Comparison of ENCODE assay signal across 12 cellular contexts in the genomic region with DNA sequence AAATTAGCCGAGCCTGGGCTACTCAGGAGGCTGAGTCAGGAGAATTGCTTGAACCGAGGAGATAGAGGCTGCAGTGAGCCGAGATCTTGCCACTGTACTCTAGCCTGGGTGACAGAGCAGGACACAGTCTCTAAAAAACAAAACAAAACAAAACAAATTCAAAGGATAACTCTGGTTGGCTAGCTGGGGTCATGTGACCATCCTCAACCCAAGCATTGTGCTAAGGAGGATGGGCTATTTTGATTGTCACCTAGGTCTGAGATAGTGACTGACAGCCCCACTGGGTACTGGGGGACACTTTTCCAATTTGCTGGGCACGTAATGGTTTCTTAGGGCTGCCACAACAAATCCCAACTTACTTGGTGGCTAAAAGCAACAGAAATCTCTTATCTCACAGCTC. TPM values are rescaled to one million over a fixed set of nuclear protein-coding genes. Genes with fewer than 3 reads are reported as not detected.
A peak's percentile ranks its signal among the peaks of the same experiment; 100 is the strongest.
DNase-seq lines count a peak whose midpoint lies in the region; ATAC-seq and TF ChIP-seq lines count a peak whose summit lies in the region.
"Had no signal": no experiment of that assay in that cellular context is flagged by ENCODE, and none has a peak within 500 bp of the region (broad histone marks: within the 10 kb centered on the region; RNA-seq: fewer than 3 reads in every experiment).

No MANE protein-coding gene starts in this region.

- peaks cover 0 to 26% (median 0%) of the 10 kb centered on the region in 3 donors for H3K36me3 ChIP-seq in tibial nerve

- H3K9me3 ChIP-seq in tibial nerve, result peaks cover 0 to 6% (median 0%) of the 10 kb centered on the region in 4 donors

- 0 out of 2 replicates have a peak overlapping the region, but pooled peaks have one; percentile 11 for H3K27ac ChIP-seq in VCaP
- H3K27ac ChIP-seq in tibial nerve, result peak overlapping the region in 3 of 4 donors; percentile 10 to 61 (median 11)
- H3K27ac ChIP-seq: BLaER1 treated with 17β-estradiol and CSF1 and Interleukin-3, amounts not matched to agents 10 nM and 100 nM had no signal

- TF ChIP-seq POLR2A in tibial nerve (IDR thresholded peaks at IDR 0.05), result no peak

- no peak overlapping the region for H3K4me3 Mint-ChIP-seq in effector memory CD8-positive, alpha-beta T cell
- no peak overlapping the region for H3K4me3 Mint-ChIP-seq in natural killer cell
- H3K4me3 Mint-ChIP-seq: activated T-cell treated with anti-CD3 and anti-CD28 coated beads, Interleukin-2, amount 50 U/mL, for 72 hours; stimulated activated naive CD8-positive, alpha-beta T cell treated with anti-CD3 and anti-CD28 coated beads, Interleukin-15, Interleukin-2, amounts not matched to agents 100 ng/mL and 50 ng/mL, for 24 hours had no signal

- H3K9me3 Mint-ChIP-seq in effector memory CD8-positive, alpha-beta T cell, result no peaks in the 10 kb centered on the region
- H3K9me3 Mint-ChIP-seq in natural killer cell, result no peaks in the 10 kb centered on the region
- H3K9me3 Mint-ChIP-seq: stimulated activated naive CD8-positive, alpha-beta T cell treated with anti-CD3 and anti-CD28 coated beads, Interleukin-15, Interleukin-2, amounts not matched to agents 100 ng/mL and 50 ng/mL, for 24 hours had no signal

- H3K27ac Mint-ChIP-seq in effector memory CD8-positive, alpha-beta T cell, result peak overlapping the region; percentile 82 to 87
- H3K27ac Mint-ChIP-seq in natural killer cell, result peak overlapping the region; percentile 21 to 67

- peaks cover 34% of the 10 kb centered on the region for H3K36me3 Mint-ChIP-seq in effector memory CD8-positive, alpha-beta T cell (ENCODE audit: insufficient read depth)
- no peaks in the 10 kb centered on the region for H3K36me3 Mint-ChIP-seq in natural killer cell

- ATAC-seq in effector memory CD8-positive, alpha-beta T cell (replicated peaks), result no peak
- no peak for ATAC-seq in natural killer cell
- no peak for ATAC-seq in GM18907 (IDR thresholded peaks at IDR 0.05; ENCODE audit: unreplicated experiment)
- ATAC-seq: activated T-cell treated with anti-CD3 and anti-CD28 coated beads, Interleukin-2, amount 50 U/mL, for 72 hours had no signal

- intact Hi-C loops in natural killer cell (cut with micrococcal nuclease), result no loop called here

- H3K27me3 Mint-ChIP-seq in effector memory CD8-positive, alpha-beta T cell, result no peaks in the 10 kb centered on the region
- no peaks in the 10 kb centered on the region for H3K27me3 Mint-ChIP-seq in natural killer cell (ENCODE audit: low read depth in 2 of 2)
- H3K27me3 Mint-ChIP-seq: stimulated activated naive CD8-positive, alpha-beta T cell treated with anti-CD3 and anti-CD28 coated beads, Interleukin-15, Interleukin-2, amounts not matched to agents 100 ng/mL and 50 ng/mL, for 24 hours had no signal

- WGBS in tibial nerve, 2 donors, result 81 to 98% methylated on average over 4 of the region's 4 CpGs

- peaks cover 25 to 28% of the 10 kb centered on the region in 2 donors for H3K4me1 Mint-ChIP-seq in effector memory CD8-positive, alpha-beta T cell (ENCODE audit: low read depth in 2 of 2)
- peaks cover 27 to 52% of the 10 kb centered on the region in 2 donors for H3K4me1 Mint-ChIP-seq in natural killer cell

- no peak overlapping the region for H3K4me3 ChIP-seq in tibial nerve
- H3K4me3 ChIP-seq: BLaER1 treated with 17β-estradiol and CSF1 and Interleukin-3, amounts not matched to agents 10 nM and 100 nM had no signal

- no peaks in the 10 kb centered on the region for H3K27me3 ChIP-seq in tibial nerve
- H3K27me3 ChIP-seq: BLaER1 treated with 17β-estradiol and CSF1 and Interleukin-3, amounts not matched to agents 10 nM and 100 nM had no signal

- peaks cover 0 to 4% (median 0%) of the 10 kb centered on the region in 4 donors for H3K4me1 ChIP-seq in tibial nerve

- DNase-seq in effector memory CD8-positive, alpha-beta T cell, result no peak
- DNase-seq in natural killer cell (no peak), tibial nerve (ENCODE audit: low spot score in 2 of 2) (no peak), NCI-H1417 treated with DMSO at 0.1 percent for 48 hours (lab: John Stamatoyannopoulos, UW) (no peak)
- DNase-seq in activated CD4-positive, CD25-positive, alpha-beta regulatory T cell (lab: John Stamatoyannopoulos, UW), result no peak
- DNase-seq: activated CD4-positive, alpha-beta T cell treated with anti-CD3 and anti-CD28 coated beads, Interleukin-2, amount 50 U/mL, for 4 hours; activated T-cell treated with anti-CD3 and anti-CD28 coated beads, Interleukin-2, amount 50 U/mL, for 72 hours; nucleus accumbens had no signal

- TF ChIP-seq CTCF in VCaP (conservative IDR thresholded peaks at IDR 0.05), result no peak
- TF ChIP-seq CTCF in natural killer cell (IDR thresholded peaks at IDR 0.05), result no peak
- TF ChIP-seq CTCF in tibial nerve (IDR thresholded peaks at IDR 0.05), result no peak

- TF ChIP-seq EP300 in tibial nerve (IDR thresholded peaks at IDR 0.05), result no peak

RNA-seq across cellular contexts. Expression of gene DGLUCY, which starts 11.9 kb away (rescaled TPM):
- 100 to 1,000 TPM; 108 to 142 (median 110) TPM for total RNA-seq in natural killer cell
- total RNA-seq in tibial nerve, result 10 to 100 TPM; 41.6 to 55.5 (median 46.5) TPM
